In the genomic region with DNA sequence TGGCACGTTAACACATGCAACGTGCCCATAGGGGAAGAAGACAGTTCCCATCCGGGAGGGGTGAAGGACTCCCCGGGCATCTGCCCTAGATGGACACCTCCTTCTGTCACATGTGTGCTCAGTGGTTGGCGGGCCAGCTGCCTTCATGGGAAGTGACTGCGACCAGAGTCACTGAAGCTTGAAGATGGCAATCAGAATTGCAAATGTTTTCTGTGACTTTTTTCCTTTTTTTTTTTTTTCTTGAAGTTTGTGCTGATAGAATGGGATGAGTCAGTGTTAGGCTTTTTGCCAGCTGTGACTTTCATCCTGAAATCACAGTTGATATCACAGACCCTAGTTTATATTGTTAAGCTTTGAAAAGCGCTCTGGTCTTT, we compare ENCODE assay signal across 7 cellular contexts.
A peak's percentile ranks its signal among the peaks of the same experiment; 100 is the strongest.
DNase-seq lines count a peak whose midpoint lies in the region; ATAC-seq, FAIRE-seq and TF ChIP-seq lines count a peak whose summit lies in the region.

No MANE protein-coding gene starts in this region.

- no peak overlapping the region for H3K4me3 ChIP-seq in esophagus squamous epithelium

- H3K9me3 Mint-ChIP-seq in chondrocyte (ENCODE audit: low read depth) = no peaks in the 10 kb centered on the region

- H3K9me3 ChIP-seq in esophagus squamous epithelium = no peaks in the 10 kb centered on the region

- peaks cover 0 to 93% (median 13%) of the 10 kb centered on the region in 3 donors for H3K36me3 ChIP-seq in esophagus squamous epithelium

- peaks cover 12% of the 10 kb centered on the region for H3K36me3 Mint-ChIP-seq in chondrocyte (ENCODE audit: low read depth)

- H3K27ac ChIP-seq in esophagus squamous epithelium = peak overlapping the region in 1 of 4 donors; percentile 9

- ATAC-seq in GM18909 (IDR thresholded peaks at IDR 0.05; ENCODE audit: poor library complexity, unreplicated experiment) = peak; percentile 86
- peak; percentile 80 for ATAC-seq in HG03060 (IDR thresholded peaks at IDR 0.05; ENCODE audit: low read depth, unreplicated experiment)
- ATAC-seq in sciatic nerve = peak; percentile 57
- no peak for ATAC-seq in HG02840 (IDR thresholded peaks at IDR 0.05; ENCODE audit: low FRiP score, unreplicated experiment)

- no peak for FAIRE-seq in GM19239 (lab: Jason Lieb, UNC)

- DNase-seq in chondrocyte (ENCODE audit: low spot score) (peak; percentile 50), sciatic nerve (ENCODE audit: low spot score) (no peak), GM19239 (ENCODE audit: insufficient read length, low spot score) (no peak), esophagus squamous epithelium (lab: John Stamatoyannopoulos, UW) (no peak)

- peaks cover 4% of the 10 kb centered on the region for H3K4me1 Mint-ChIP-seq in chondrocyte (ENCODE audit: low read depth)

- TF ChIP-seq CTCF in chondrocyte (IDR thresholded peaks at IDR 0.05) (no peak), esophagus squamous epithelium (IDR thresholded peaks at IDR 0.05) (no peak)

- H3K27ac Mint-ChIP-seq in chondrocyte (ENCODE audit: unreplicated experiment) = no peak overlapping the region

- intact Hi-C loops in sciatic nerve (cut with DNase I) = no loop called here
- intact Hi-C loops in esophagus squamous epithelium (cut with DNase I) = no loop called here

- H3K27me3 Mint-ChIP-seq in chondrocyte (ENCODE audit: low read depth) = no peaks in the 10 kb centered on the region

- 50 to 65% methylated on average over 4 to 5 of the region's 7 CpGs for WGBS in esophagus squamous epithelium, 2 donors

- H3K4me3 Mint-ChIP-seq in chondrocyte (ENCODE audit: unreplicated experiment) = no peak overlapping the region

- TF ChIP-seq POLR2A in esophagus squamous epithelium (IDR thresholded peaks at IDR 0.05) = no peak

- H3K4me1 ChIP-seq in esophagus squamous epithelium = peaks cover 0 to 6% (median 0%) of the 10 kb centered on the region in 3 donors

- H3K27me3 ChIP-seq in esophagus squamous epithelium = no peaks in the 10 kb centered on the region
